Comparison of ENCODE assay signal across 8 cellular contexts in genomic region chr10:2572611-2573010, GRCh38.
"Had no signal": no experiment of that assay in that cellular context is flagged by ENCODE, and none has a peak within 500 bp of the region (broad histone marks: within the 10 kb centered on the region; RNA-seq: fewer than 3 reads in every experiment).

No MANE protein-coding gene starts in this region.

- H3K4me1 Mint-ChIP-seq: IgD-negative memory B cell had no signal

- DNase-seq: IMR-90, KBM-7, KG1 had no signal

- H3K4me3 Mint-ChIP-seq: IgD-negative memory B cell had no signal

- H3K4me3 ChIP-seq: K562 had no signal

- FAIRE-seq: HepG2, HTR-8/SVneo, K562 had no signal

- H3K27ac ChIP-seq: HL-60 had no signal

- ATAC-seq: HepG2, K562 had no signal

- H3K27me3 Mint-ChIP-seq: IgD-negative memory B cell had no signal

- H3K36me3 Mint-ChIP-seq: IgD-negative memory B cell had no signal

- H3K27ac Mint-ChIP-seq: IgD-negative memory B cell had no signal
